ENCODE assay signal across 16 cellular contexts in the genomic region with DNA sequence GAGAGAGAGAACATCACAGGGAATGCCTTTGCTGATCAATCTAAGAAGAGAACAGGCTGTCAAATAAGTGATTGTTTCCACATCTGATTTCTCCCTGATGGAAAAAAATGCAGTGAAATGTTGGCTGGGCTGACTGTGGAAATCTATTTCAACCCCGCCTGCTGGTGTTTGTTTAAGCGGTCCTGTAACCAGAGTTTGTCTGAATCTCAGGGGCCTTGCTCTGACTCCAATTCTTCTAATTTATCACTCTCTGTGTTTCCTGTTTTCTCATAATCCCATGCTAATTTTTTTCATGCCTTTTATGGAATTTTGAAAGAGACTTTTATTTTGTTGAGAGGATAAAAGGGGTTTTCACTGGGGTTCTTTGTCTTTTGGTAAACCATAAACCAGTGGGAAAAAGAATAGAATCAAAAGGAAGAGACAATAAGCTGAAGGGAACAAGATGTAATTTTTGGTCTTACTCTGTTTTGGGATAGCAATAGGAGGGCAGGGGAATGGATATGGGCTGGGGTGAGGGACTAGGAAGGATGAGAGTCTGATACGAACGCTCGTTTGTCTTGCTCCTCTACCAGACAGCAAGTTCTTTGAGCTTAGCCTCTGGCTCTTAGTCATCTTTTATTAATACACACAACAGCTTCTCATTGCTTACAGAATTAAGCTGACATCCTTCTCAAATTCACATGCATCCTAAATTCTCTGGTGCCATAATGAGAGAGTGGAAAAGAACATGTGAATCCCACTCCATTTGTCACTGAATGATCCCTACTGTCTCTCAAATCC. TPM values are rescaled to one million over a fixed set of nuclear protein-coding genes. Genes with fewer than 3 reads are reported as not detected.
DNase-seq lines count a peak whose midpoint lies in the region; ATAC-seq and TF ChIP-seq lines count a peak whose summit lies in the region.
"Had no signal": no experiment of that assay in that cellular context is flagged by ENCODE, and none has a peak within 500 bp of the region (broad histone marks: within the 10 kb centered on the region; RNA-seq: fewer than 3 reads in every experiment).

No MANE protein-coding gene starts in this region.

- no peak for TF ChIP-seq POLR2A in gastroesophageal sphincter (IDR thresholded peaks at IDR 0.05)
- TF ChIP-seq POLR2A in tibial nerve (IDR thresholded peaks at IDR 0.05), result no peak

- H3K9ac ChIP-seq in neural progenitor cell, result no peak overlapping the region

- H3F3A ChIP-seq in neural progenitor cell (ENCODE audit: low read depth), result no peaks in the 10 kb centered on the region

- no peaks in the 10 kb centered on the region for H3K9me3 Mint-ChIP-seq in neural progenitor cell
- H3K9me3 Mint-ChIP-seq: activated naive CD4-positive, alpha-beta T cell treated with anti-CD3 and anti-CD28 coated beads, Interleukin-2, amount 50 U/mL, for 24 hours; CD8-positive, alpha-beta T cell; effector memory CD8-positive, alpha-beta T cell; T-helper 2 cell treated with Interferon-gamma antibody and Interleukin-4, amounts not matched to agents 5 μg/mL and 100 μg/mL, for 36 hours had no signal

- H3K27ac ChIP-seq in ascending aorta (peak overlapping the region; percentile 85 to 88), gastroesophageal sphincter (peak overlapping the region; percentile 63 to 86 (median 76)), neural progenitor cell (no peak overlapping the region), tibial nerve (peak overlapping the region; percentile 52 to 88 (median 75))

- no peaks in the 10 kb centered on the region for H3K36me3 ChIP-seq in ascending aorta
- H3K36me3 ChIP-seq in gastroesophageal sphincter, result no peaks in the 10 kb centered on the region
- no peaks in the 10 kb centered on the region for H3K36me3 ChIP-seq in neural progenitor cell
- no peaks in the 10 kb centered on the region for H3K36me3 ChIP-seq in tibial nerve

- H3K79me2 ChIP-seq in neural progenitor cell (ENCODE audit: low read depth), result no peaks in the 10 kb centered on the region

- no peak for TF ChIP-seq CTCF in ascending aorta (IDR thresholded peaks at IDR 0.05)
- no peak for TF ChIP-seq CTCF in gastroesophageal sphincter (IDR thresholded peaks at IDR 0.05)
- TF ChIP-seq CTCF in neural progenitor cell (IDR thresholded peaks at IDR 0.05), result no peak
- no peak for TF ChIP-seq CTCF in tibial nerve (IDR thresholded peaks at IDR 0.05)

- 30 to 41% methylated on average over 5 of the region's 5 CpGs for WGBS in gastroesophageal sphincter (ENCODE audit: low coverage in 1 of 2), 2 donors
- WGBS in tibial nerve, 2 donors, result 11 to 22% methylated on average over 5 of the region's 5 CpGs

- H2AFZ ChIP-seq in neural progenitor cell (replicated peaks), result peak overlapping the region; percentile 81

- H4K20me1 ChIP-seq in neural progenitor cell (ENCODE audit: low read depth), result no peaks in the 10 kb centered on the region

- H3K27me3 ChIP-seq in ascending aorta (no peaks in the 10 kb centered on the region), gastroesophageal sphincter (no peaks in the 10 kb centered on the region), neural progenitor cell (no peaks in the 10 kb centered on the region), tibial nerve (no peaks in the 10 kb centered on the region)

- intact Hi-C loops in ascending aorta (cut with DNase I), result loop anchor here (2.0 to 5.0 kb wide), 3 partner anchors 45 to 329 kb away; partner anchors contain the start of gene RERG

- DNase-seq in ascending aorta (ENCODE audit: low spot score in 2 of 2) (no peak), neural progenitor cell (ENCODE audit: low spot score) (no peak), tibial nerve (ENCODE audit: low spot score in 2 of 2) (peak in 1 of 2 donors; percentile 40), activated gamma-delta T cell treated with Interleukin-2 at 50 U/mL for 16 hours (no peak), AG20443 (ENCODE audit: low spot score) (no peak)
- no peak for DNase-seq in central memory CD4-positive, alpha-beta T cell
- DNase-seq: activated CD8-positive, alpha-beta T cell treated with anti-CD3 and anti-CD28 coated beads, Interleukin-2, amount 10 ng/mL, durations not matched to agents 7 days and 5 days; CD8-positive, alpha-beta T cell; effector memory CD8-positive, alpha-beta T cell had no signal

- peaks cover 10% of the 10 kb centered on the region for H3K4me1 Mint-ChIP-seq in neural progenitor cell
- H3K4me1 Mint-ChIP-seq: activated naive CD4-positive, alpha-beta T cell treated with anti-CD3 and anti-CD28 coated beads, Interleukin-2, amount 50 U/mL, for 24 hours had no signal

- H3K4me2 ChIP-seq in neural progenitor cell, result no peak overlapping the region

- TF ChIP-seq EP300 in gastroesophageal sphincter (IDR thresholded peaks at IDR 0.05) (no peak), tibial nerve (IDR thresholded peaks at IDR 0.05) (no peak)

- H3K36me3 Mint-ChIP-seq in neural progenitor cell, result no peaks in the 10 kb centered on the region
- H3K36me3 Mint-ChIP-seq: CD8-positive, alpha-beta T cell had no signal

- ATAC-seq in gastroesophageal sphincter, result peak; percentile 62
- ATAC-seq in HG02798 (IDR thresholded peaks at IDR 0.05; ENCODE audit: poor library complexity, unreplicated experiment), result no peak
- ATAC-seq: activated CD8-positive, alpha-beta T cell treated with anti-CD3 and anti-CD28 coated beads, Interleukin-2, amount 10 ng/mL, durations not matched to agents 7 days and 5 days; CD8-positive, alpha-beta T cell; effector memory CD8-positive, alpha-beta T cell; PC-3 had no signal

- H3K4me1 ChIP-seq in ascending aorta, result peaks cover 7 to 28% of the 10 kb centered on the region in 2 donors
- H3K4me1 ChIP-seq in gastroesophageal sphincter, result peaks cover 14 to 53% (median 15%) of the 10 kb centered on the region in 3 donors
- peaks cover 12% of the 10 kb centered on the region for H3K4me1 ChIP-seq in neural progenitor cell
- H3K4me1 ChIP-seq in tibial nerve, result peaks cover 0 to 44% (median 13%) of the 10 kb centered on the region in 4 donors

- H3K27ac Mint-ChIP-seq in neural progenitor cell, result no peak overlapping the region
- H3K27ac Mint-ChIP-seq: activated CD8-positive, alpha-beta T cell treated with anti-CD3 and anti-CD28 coated beads, Interleukin-2, amount 10 ng/mL, durations not matched to agents 7 days and 5 days; activated naive CD4-positive, alpha-beta T cell treated with anti-CD3 and anti-CD28 coated beads, Interleukin-2, amount 50 U/mL, for 24 hours; CD8-positive, alpha-beta T cell; effector memory CD8-positive, alpha-beta T cell; T-helper 2 cell treated with Interferon-gamma antibody and Interleukin-4, amounts not matched to agents 5 μg/mL and 100 μg/mL, for 36 hours had no signal

- H3K4me3 Mint-ChIP-seq in neural progenitor cell, result no peak overlapping the region
- H3K4me3 Mint-ChIP-seq: activated CD8-positive, alpha-beta T cell treated with anti-CD3 and anti-CD28 coated beads, Interleukin-2, amount 10 ng/mL, durations not matched to agents 7 days and 5 days; activated naive CD4-positive, alpha-beta T cell treated with anti-CD3 and anti-CD28 coated beads, Interleukin-2, amount 50 U/mL, for 24 hours; CD8-positive, alpha-beta T cell; effector memory CD8-positive, alpha-beta T cell; T-helper 2 cell treated with Interferon-gamma antibody and Interleukin-4, amounts not matched to agents 5 μg/mL and 100 μg/mL, for 36 hours had no signal

- H3K27me3 Mint-ChIP-seq in neural progenitor cell (ENCODE audit: insufficient read depth, low read depth), result no peaks in the 10 kb centered on the region
- H3K27me3 Mint-ChIP-seq: activated naive CD4-positive, alpha-beta T cell treated with anti-CD3 and anti-CD28 coated beads, Interleukin-2, amount 50 U/mL, for 24 hours had no signal

- H3K4me3 ChIP-seq in ascending aorta (peak overlapping the region in 1 of 2 donors; percentile 33), gastroesophageal sphincter (no peak overlapping the region), neural progenitor cell (no peak overlapping the region), tibial nerve (no peak overlapping the region)

- H3K9me3 ChIP-seq in ascending aorta (no peaks in the 10 kb centered on the region), gastroesophageal sphincter (no peaks in the 10 kb centered on the region), neural progenitor cell (ENCODE audit: low read depth) (no peaks in the 10 kb centered on the region), tibial nerve (no peaks in the 10 kb centered on the region)

RNA-seq across cellular contexts. Expression of gene MGP, which starts 8.0 kb away (rescaled TPM):
- total RNA-seq in ascending aorta, result 3,618 TPM
- total RNA-seq in gastroesophageal sphincter, result 100 to 1,000 TPM; 506 to 706 (median 636) TPM
- total RNA-seq in neural progenitor cell (ENCODE audit: low replicate concordance), result not detected in 2 replicates
- total RNA-seq in tibial nerve, result 100 to 1,000 TPM; 187 to 759 (median 492) TPM
- total RNA-seq: myocyte had no signal

RNA-seq across cellular contexts. Expression of gene ERP27, which starts 44.7 kb away (rescaled TPM):
- not detected for total RNA-seq in ascending aorta
- total RNA-seq in gastroesophageal sphincter, result 1 to 10 TPM in 1 of 4 donors, under 1 TPM in 2, not detected in 1; 0.54 to 3.4 (median 0.96) TPM
- total RNA-seq in neural progenitor cell (ENCODE audit: low replicate concordance), result not detected in 2 replicates
- not detected for total RNA-seq in tibial nerve
- total RNA-seq: M059J, myocyte, PC-3 had no signal

RNA-seq across cellular contexts. Expression of gene ART4, which starts 50.3 kb away (rescaled TPM):
- total RNA-seq in ascending aorta, result 40.4 TPM
- total RNA-seq in gastroesophageal sphincter, result 1 to 10 TPM in 1 of 4 donors, under 1 TPM in 3; 0.13 to 1.7 (median 0.62) TPM
- total RNA-seq in neural progenitor cell (ENCODE audit: low replicate concordance), result not detected in 2 replicates
- total RNA-seq in tibial nerve, result 1 to 10 TPM in 2 of 4 donors, under 1 TPM in 2; under 0.01 to 5.9 (median 1.4) TPM
- total RNA-seq: activated CD8-positive, alpha-beta T cell treated with anti-CD3 and anti-CD28 coated beads, Interleukin-2, amount 10 ng/mL, durations not matched to agents 7 days and 5 days; CD8-positive, alpha-beta T cell; M059J; myocyte; PC-3 had no signal

Comparison
In these comparisons a context has a peak if more than half of its experiments do, and no peak if none do; other contexts are left out.
1. RNA of gene MGP, which starts 8.0 kb away (total RNA-seq): 3,618 TPM in ascending aorta (single experiment), 506 to 706 TPM in gastroesophageal sphincter and 187 to 759 TPM in tibial nerve; not detected in neural progenitor cell; every median in the first group is over 100 times any median in the second.